ENCODE assay signal across 15 cellular contexts in genomic region chr2:20362701-20363435, GRCh38. TPM values are rescaled to one million over a fixed set of nuclear protein-coding genes. Genes with fewer than 3 reads are reported as not detected.
A peak's percentile ranks its signal among the peaks of the same experiment; 100 is the strongest.
DNase-seq lines count a peak whose midpoint lies in the region; ATAC-seq, FAIRE-seq and TF ChIP-seq lines count a peak whose summit lies in the region.
"Had no signal": no experiment of that assay in that cellular context is flagged by ENCODE, and none has a peak within 500 bp of the region (broad histone marks: within the 10 kb centered on the region; RNA-seq: fewer than 3 reads in every experiment).

No MANE protein-coding gene starts in this region.

- peaks cover 39% of the 10 kb centered on the region for H3K4me1 Mint-ChIP-seq in activated CD8-positive, alpha-beta memory T cell treated with anti-CD3 and anti-CD28 coated beads, Interleukin-2, amount 10 ng/mL, durations not matched to agents 7 days and 5 days
- no peaks in the 10 kb centered on the region for H3K4me1 Mint-ChIP-seq in type B pancreatic cell (ENCODE audit: unreplicated experiment)

- H3K27me3 Mint-ChIP-seq in activated CD8-positive, alpha-beta memory T cell treated with anti-CD3 and anti-CD28 coated beads, Interleukin-2, amount 10 ng/mL, durations not matched to agents 7 days and 5 days: no peaks in the 10 kb centered on the region
- H3K27me3 Mint-ChIP-seq in type B pancreatic cell: no peaks in the 10 kb centered on the region

- H3K27me3 ChIP-seq in bronchial epithelial cell (ENCODE audit: control insufficient read depth, insufficient read depth, low read length) (no peaks in the 10 kb centered on the region), foreskin keratinocyte (no peaks in the 10 kb centered on the region)
- H3K27me3 ChIP-seq: BLaER1 had no signal

- no peak for ATAC-seq in activated CD8-positive, alpha-beta memory T cell treated with anti-CD3 and anti-CD28 coated beads, Interleukin-2, amount 10 ng/mL, durations not matched to agents 7 days and 5 days
- peak; percentile 64 for ATAC-seq in foreskin keratinocyte

- H3K27ac ChIP-seq in foreskin keratinocyte: no peak overlapping the region
- H3K27ac ChIP-seq: BLaER1 had no signal

- no peaks in the 10 kb centered on the region for H3K36me3 ChIP-seq in bronchial epithelial cell (ENCODE audit: control insufficient read depth, insufficient read depth, low read length)
- H3K36me3 ChIP-seq: BLaER1 had no signal

- TF ChIP-seq CTCF in bronchial epithelial cell (IDR thresholded peaks at IDR 0.05; ENCODE audit: insufficient read depth, low read length, severe bottlenecking) (no peak), foreskin keratinocyte (conservative IDR thresholded peaks at IDR 0.05) (no peak), type B pancreatic cell (conservative IDR thresholded peaks at IDR 0.05) (no peak)

- H3K9me3 Mint-ChIP-seq in activated CD8-positive, alpha-beta memory T cell treated with anti-CD3 and anti-CD28 coated beads, Interleukin-2, amount 10 ng/mL, durations not matched to agents 7 days and 5 days (ENCODE audit: low read depth): no peaks in the 10 kb centered on the region
- no peaks in the 10 kb centered on the region for H3K9me3 Mint-ChIP-seq in type B pancreatic cell

- H3K4me3 ChIP-seq in bronchial epithelial cell (ENCODE audit: low read depth, low read length): no peak overlapping the region
- H3K4me3 ChIP-seq: BLaER1 had no signal

- no peak overlapping the region for H3K27ac Mint-ChIP-seq in activated CD8-positive, alpha-beta memory T cell treated with anti-CD3 and anti-CD28 coated beads, Interleukin-2, amount 10 ng/mL, durations not matched to agents 7 days and 5 days
- no peak overlapping the region for H3K27ac Mint-ChIP-seq in type B pancreatic cell
- H3K27ac Mint-ChIP-seq: CD8-positive, alpha-beta memory T cell had no signal

- DNase-seq in activated CD8-positive, alpha-beta memory T cell treated with anti-CD3 and anti-CD28 coated beads for 24 hours: peak; percentile 38
- no peak for DNase-seq in activated CD8-positive, alpha-beta memory T cell treated with anti-CD3 and anti-CD28 coated beads, Interleukin-2, amount 10 ng/mL, durations not matched to agents 7 days and 5 days
- DNase-seq in bronchial epithelial cell (ENCODE audit: low read depth) (peak; percentile 83), foreskin keratinocyte (peak; percentile 70 to 89), type B pancreatic cell (ENCODE audit: extremely low spot score, unreplicated experiment) (peak; percentile 22), globus pallidus (ENCODE audit: low spot score) (no peak), HEK293T (ENCODE audit: extremely low spot score) (no peak), NOMO-1 treated with dmso at 0.1 percent for 144 hours (lab: John Stamatoyannopoulos, UW; ENCODE audit: unreplicated experiment) (no peak)
- DNase-seq: 8988T; AML-193; CD8-positive, alpha-beta memory T cell; DND-41; GDM1 had no signal

- H3K36me3 Mint-ChIP-seq in activated CD8-positive, alpha-beta memory T cell treated with anti-CD3 and anti-CD28 coated beads, Interleukin-2, amount 10 ng/mL, durations not matched to agents 7 days and 5 days: peaks cover 21% of the 10 kb centered on the region
- H3K36me3 Mint-ChIP-seq in type B pancreatic cell: no peaks in the 10 kb centered on the region
- H3K36me3 Mint-ChIP-seq: CD8-positive, alpha-beta memory T cell had no signal

- no peak overlapping the region for H3K4me3 Mint-ChIP-seq in activated CD8-positive, alpha-beta memory T cell treated with anti-CD3 and anti-CD28 coated beads, Interleukin-2, amount 10 ng/mL, durations not matched to agents 7 days and 5 days
- H3K4me3 Mint-ChIP-seq in type B pancreatic cell: no peak overlapping the region
- H3K4me3 Mint-ChIP-seq: CD8-positive, alpha-beta memory T cell had no signal

- FAIRE-seq in bronchial epithelial cell (lab: Jason Lieb, UNC): no peak
- FAIRE-seq: H54 had no signal

- POLR2A ChIA-PET in HEK293T (lab: Yijun Ruan, JAX): interaction anchor here (1.1 kb wide), 1 partner anchor 84 kb away, joined by 3 read pairs; no protein-coding TSS in a partner anchor

- peaks cover 30% of the 10 kb centered on the region for H3K4me1 ChIP-seq in foreskin keratinocyte
- H3K4me1 ChIP-seq: BLaER1 had no signal

- CTCF ChIA-PET in activated CD8-positive, alpha-beta memory T cell treated with anti-CD3 and anti-CD28 coated beads, Interleukin-2, amount 10 ng/mL, durations not matched to agents 7 days and 5 days (lab: Charles Lee): interaction anchor here (7.6 kb wide), 1 partner anchor 10 kb away, joined by 44 read pairs; no protein-coding TSS in a partner anchor
- CTCF ChIA-PET in HEK293T (lab: Yijun Ruan, JAX): no interaction called here

TF ChIP-seq in HEK293T, 16 proteins besides CTCF, POLR2A, EP300 and RAD21:
- TF ChIP-seq LEF1 (IDR thresholded peaks at IDR 0.05; ENCODE audit: borderline replicate concordance): no peak

RNA-seq across cellular contexts. Expression of gene PUM2, which starts 12.2 kb away (rescaled TPM):
- total RNA-seq in activated CD8-positive, alpha-beta memory T cell treated with anti-CD3 and anti-CD28 coated beads, Interleukin-2, amount 10 ng/mL, durations not matched to agents 7 days and 5 days: 100 to 1,000 TPM; 120 to 127 TPM
- 43.7 and 48.5 TPM in 2 replicates for total RNA-seq in bronchial epithelial cell
- 43.9 and 44.1 TPM in 2 replicates for total RNA-seq in foreskin keratinocyte
- 9.5 and 11.6 TPM in 2 replicates for polyA plus RNA-seq in foreskin keratinocyte
- total RNA-seq in type B pancreatic cell (ENCODE audit: low replicate concordance): 98.5 and 112 TPM in 2 replicates

Comparison
In these comparisons a context has a peak if more than half of its experiments do, and no peak if none do; other contexts are left out.
1. DNase-seq: peak in activated CD8-positive, alpha-beta memory T cell treated with anti-CD3 and anti-CD28 coated beads for 24 hours (single experiment), bronchial epithelial cell (single experiment), foreskin keratinocyte (2 of 2) and type B pancreatic cell (single experiment); none in activated CD8-positive, alpha-beta memory T cell treated with anti-CD3 and anti-CD28 coated beads, Interleukin-2, amount 10 ng/mL, durations not matched to agents 7 days and 5 days (single experiment), globus pallidus (single experiment), HEK293T (single experiment) and NOMO-1 treated with dmso at 0.1 percent for 144 hours (single experiment).